8 cellular contexts compared by ENCODE assay signal in genomic region chr14:50083467-50084337, GRCh38. TPM values are rescaled to one million over a fixed set of nuclear protein-coding genes. Genes with fewer than 3 reads are reported as not detected.
DNase-seq lines count a peak whose midpoint lies in the region; ATAC-seq and TF ChIP-seq lines count a peak whose summit lies in the region.
"Had no signal": no experiment of that assay in that cellular context is flagged by ENCODE, and none has a peak within 500 bp of the region (broad histone marks: within the 10 kb centered on the region; RNA-seq: fewer than 3 reads in every experiment).

No MANE protein-coding gene starts in this region.

- H3K27ac Mint-ChIP-seq in progenitor cell of endocrine pancreas = peak overlapping the region; percentile 8

- no peaks in the 10 kb centered on the region for H3K9me3 ChIP-seq in SJCRH30 (replicated peaks)

- no peaks in the 10 kb centered on the region for H3K9me3 Mint-ChIP-seq in progenitor cell of endocrine pancreas (ENCODE audit: low read depth)
- H3K9me3 Mint-ChIP-seq: nephron had no signal

- H3K4me1 ChIP-seq in SJCRH30 = no peaks in the 10 kb centered on the region

- peaks cover 4% of the 10 kb centered on the region for H3K4me1 Mint-ChIP-seq in progenitor cell of endocrine pancreas (ENCODE audit: low read depth)
- H3K4me1 Mint-ChIP-seq: nephron had no signal

- DNase-seq in activated T-helper 9 cell treated with anti-CD3 and anti-CD28 coated beads, Interleukin-2, amount 50 U/mL, for 16 hours (ENCODE audit: low read depth) = peak; percentile 60
- DNase-seq in progenitor cell of endocrine pancreas (ENCODE audit: low spot score, unreplicated experiment) (no peak), NCI-H187 treated with DMSO at 0.1 percent for 48 hours (lab: John Stamatoyannopoulos, UW) (no peak), HK-2 (ENCODE audit: unreplicated experiment) (no peak), SJCRH30 (no peak)

- H3K27me3 Mint-ChIP-seq in progenitor cell of endocrine pancreas = no peaks in the 10 kb centered on the region

- no peaks in the 10 kb centered on the region for H3K27me3 ChIP-seq in SJCRH30

- no peak overlapping the region for H3K4me3 Mint-ChIP-seq in progenitor cell of endocrine pancreas (ENCODE audit: low read depth)
- H3K4me3 Mint-ChIP-seq: nephron had no signal

- no peak overlapping the region for H3K27ac ChIP-seq in SJCRH30

- no peaks in the 10 kb centered on the region for H3K36me3 ChIP-seq in SJCRH30

- no peaks in the 10 kb centered on the region for H3K36me3 Mint-ChIP-seq in progenitor cell of endocrine pancreas (ENCODE audit: insufficient read depth)

- no peak for TF ChIP-seq CTCF in progenitor cell of endocrine pancreas (IDR thresholded peaks at IDR 0.05; ENCODE audit: unreplicated experiment)

- peak; percentile 3 for ATAC-seq in GM19468 (IDR thresholded peaks at IDR 0.05; ENCODE audit: extremely low read depth, unreplicated experiment)
- peak; percentile 19 for ATAC-seq in HG03469 (IDR thresholded peaks at IDR 0.05; ENCODE audit: unreplicated experiment)

- H3K4me3 ChIP-seq in SJCRH30 = no peak overlapping the region

RNA-seq across cellular contexts. Expression of gene VCPKMT, which starts 32.7 kb away (rescaled TPM):
- total RNA-seq in progenitor cell of endocrine pancreas = 11.9 and 14.6 TPM in 2 replicates
- total RNA-seq in SJCRH30 (2014; rRNA removed; shearing (Covaris generic)) = 7.8 and 11.6 TPM in 2 replicates
